20 cellular contexts compared by ENCODE assay signal in the genomic region with DNA sequence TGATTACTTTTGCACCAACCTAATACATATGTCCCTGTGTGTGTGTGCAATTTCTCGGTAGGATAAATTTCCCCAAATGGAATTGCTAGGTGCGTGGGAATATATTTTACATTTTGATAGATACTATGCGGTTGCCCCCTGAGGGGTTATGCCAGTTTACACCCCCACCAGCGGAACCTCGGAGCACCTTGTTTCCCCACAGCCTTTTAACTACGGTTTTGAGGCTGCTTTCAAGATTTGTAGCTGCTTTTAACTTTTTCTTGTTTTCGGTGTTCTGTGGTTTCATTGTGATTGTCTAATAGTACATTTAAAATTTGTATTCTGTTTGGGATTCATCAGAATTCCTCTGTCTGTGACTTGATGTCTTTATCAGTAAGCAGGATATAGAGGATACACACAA.
"Had no signal": no experiment of that assay in that cellular context is flagged by ENCODE, and none has a peak within 500 bp of the region (broad histone marks: within the 10 kb centered on the region; RNA-seq: fewer than 3 reads in every experiment).

No MANE protein-coding gene starts in this region.

- H3K4me1 ChIP-seq: esophagus muscularis mucosa, gastrocnemius medialis, parathyroid adenoma, prostate gland, suprapubic skin, uterus had no signal

- H3K27ac Mint-ChIP-seq: dendritic cell treated with granulocyte-macrophage colony-stimulating factor and Interleukin-4, amounts not matched to agents 40 ng/mL and 50 ng/mL, for 4 days; effector memory CD8-positive, alpha-beta T cell; nephron; type B pancreatic cell had no signal

- H3K36me3 ChIP-seq: esophagus muscularis mucosa, gastrocnemius medialis, heart right ventricle, prostate gland, suprapubic skin, thyroid gland, uterus had no signal

- DNase-seq: effector memory CD8-positive, alpha-beta T cell; gastrocnemius medialis; heart right ventricle; hypothalamus; kidney glomerular epithelial cell; mammary epithelial cell; spleen; stimulated activated CD4-positive, alpha-beta T cell treated with anti-CD3 and anti-CD28 coated beads, Interleukin-2, amount 100 ng/mL, for 24 hours; stimulated activated naive CD4-positive, alpha-beta T cell treated with Interleukin-2 at 50 U/mL for 16 hours; thyroid gland; uterus had no signal

- H3K4me3 ChIP-seq: esophagus muscularis mucosa, gastrocnemius medialis, heart right ventricle, prostate gland, spleen, suprapubic skin, thyroid gland, uterus had no signal

- H3K9me3 Mint-ChIP-seq: dendritic cell treated with granulocyte-macrophage colony-stimulating factor and Interleukin-4, amounts not matched to agents 40 ng/mL and 50 ng/mL, for 4 days; effector memory CD8-positive, alpha-beta T cell; nephron; type B pancreatic cell had no signal

- H3K9me3 ChIP-seq: esophagus muscularis mucosa, gastrocnemius medialis, heart right ventricle, prostate gland, spleen, suprapubic skin, uterus had no signal

- H3K27me3 Mint-ChIP-seq: type B pancreatic cell had no signal

- H3K36me3 Mint-ChIP-seq: type B pancreatic cell had no signal

- H3K27me3 ChIP-seq: esophagus muscularis mucosa, gastrocnemius medialis, heart right ventricle, spleen, suprapubic skin, thyroid gland, uterus had no signal

- H3K4me3 Mint-ChIP-seq: dendritic cell treated with granulocyte-macrophage colony-stimulating factor and Interleukin-4, amounts not matched to agents 40 ng/mL and 50 ng/mL, for 4 days; effector memory CD8-positive, alpha-beta T cell; nephron; type B pancreatic cell had no signal

- H3K27ac ChIP-seq: epithelial cell of prostate, esophagus muscularis mucosa, gastrocnemius medialis, heart right ventricle, parathyroid adenoma, prostate gland, spleen, suprapubic skin, uterus had no signal

- ATAC-seq: effector memory CD8-positive, alpha-beta T cell; gastrocnemius medialis; heart right ventricle; sciatic nerve had no signal
